Comparison of ENCODE assay signal across 11 cellular contexts in genomic region chr5:51465165-51465564, GRCh38.
DNase-seq lines count a peak whose midpoint lies in the region; ATAC-seq and TF ChIP-seq lines count a peak whose summit lies in the region.
"Had no signal": no experiment of that assay in that cellular context is flagged by ENCODE, and none has a peak within 500 bp of the region (broad histone marks: within the 10 kb centered on the region; RNA-seq: fewer than 3 reads in every experiment).

No MANE protein-coding gene starts in this region.

- in situ Hi-C loops in SK-MEL-5 (cut with HindIII; ENCODE audit: low pct_unique_long_range_greater_than_20kb, low sequenced_read_pairs): no loop called here

- H3K36me3 ChIP-seq in HUES64 (ENCODE audit: insufficient read depth, low read length): no peaks in the 10 kb centered on the region
- H3K36me3 ChIP-seq in iPS-18a (ENCODE audit: control insufficient read depth, low read depth, low read length): no peaks in the 10 kb centered on the region
- no peaks in the 10 kb centered on the region for H3K36me3 ChIP-seq in smooth muscle cell (ENCODE audit: low read depth)
- H3K36me3 ChIP-seq in uterus: no peaks in the 10 kb centered on the region

- H3F3A ChIP-seq in smooth muscle cell (ENCODE audit: low read depth): no peaks in the 10 kb centered on the region

- H3K4me2 ChIP-seq in smooth muscle cell: peak overlapping the region; percentile 78

- 46% methylated on average over 4 of the region's 6 CpGs for WGBS in HUES64
- 23% methylated on average over 6 of the region's 6 CpGs for WGBS in smooth muscle cell (ENCODE audit: low lambda C conversion rate)

- no peaks in the 10 kb centered on the region for H3K9me3 ChIP-seq in HUES64 (ENCODE audit: insufficient read depth, low read depth, low read length)
- no peaks in the 10 kb centered on the region for H3K9me3 ChIP-seq in iPS-18a (ENCODE audit: control insufficient read depth, low read depth, low read length)
- no peaks in the 10 kb centered on the region for H3K9me3 ChIP-seq in smooth muscle cell (replicated peaks; ENCODE audit: low read depth)
- H3K9me3 ChIP-seq in uterus: no peaks in the 10 kb centered on the region

- TF ChIP-seq CTCF in smooth muscle cell (IDR thresholded peaks at IDR 0.05; ENCODE audit: borderline replicate concordance, insufficient read depth, poor library complexity, severe bottlenecking) (no peak), GM10266 (IDR thresholded peaks at IDR 0.05; ENCODE audit: control insufficient read depth, insufficient read depth, low read depth, missing control alignments) (no peak), uterus (IDR thresholded peaks at IDR 0.05) (no peak)

- H3K4me3 ChIP-seq in HUES64 (ENCODE audit: low read length) (no peak overlapping the region), iPS-18a (ENCODE audit: low read length) (peak overlapping the region; percentile 34), smooth muscle cell (peak overlapping the region; percentile 43), uterus (no peak overlapping the region)

- H3K79me2 ChIP-seq in smooth muscle cell (ENCODE audit: low read depth): no peaks in the 10 kb centered on the region

- ATAC-seq in HG03442 (IDR thresholded peaks at IDR 0.05; ENCODE audit: unreplicated experiment): no peak

- TF ChIP-seq POLR2A in uterus (IDR thresholded peaks at IDR 0.05): no peak

- 0 out of 2 replicates have a peak overlapping the region, but pooled peaks have one; percentile 12 for H3K9ac ChIP-seq in HUES64 (ENCODE audit: low read depth, low read length)
- H3K9ac ChIP-seq in iPS-18a (ENCODE audit: low read length): peak overlapping the region; percentile 36
- H3K9ac ChIP-seq in smooth muscle cell (ENCODE audit: low read depth): no peak overlapping the region

- peaks cover 9% of the 10 kb centered on the region; the same call in 1 of the 2 replicates for H3K4me1 ChIP-seq in HUES64 (ENCODE audit: insufficient read depth, low read length)
- peaks cover 8% of the 10 kb centered on the region for H3K4me1 ChIP-seq in iPS-18a (ENCODE audit: control insufficient read depth, low read depth, low read length)
- H3K4me1 ChIP-seq in smooth muscle cell (ENCODE audit: low read depth): peaks cover 15% of the 10 kb centered on the region
- no peaks in the 10 kb centered on the region for H3K4me1 ChIP-seq in uterus

- intact Hi-C loops in uterus (cut with DNase I; ENCODE audit: low total_unique reads): no loop called here

- H2AFZ ChIP-seq in smooth muscle cell (ENCODE audit: low read depth): peak overlapping the region; percentile 96

- H3K27ac ChIP-seq in HUES64 (ENCODE audit: low read depth, low read length) (no peak overlapping the region), iPS-18a (ENCODE audit: low read length) (no peak overlapping the region), smooth muscle cell (ENCODE audit: low read depth) (peak overlapping the region; percentile 15), uterus (no peak overlapping the region)

- H3K27me3 ChIP-seq in HUES64 (ENCODE audit: insufficient read depth, low read length) (no peaks in the 10 kb centered on the region), iPS-18a (ENCODE audit: control insufficient read depth, insufficient read depth, low read length) (no peaks in the 10 kb centered on the region), smooth muscle cell (ENCODE audit: low read depth) (no peaks in the 10 kb centered on the region), uterus (no peaks in the 10 kb centered on the region)

- peak; percentile 34 for DNase-seq in SK-MEL-5 (ENCODE audit: low read depth, low spot score)
- no peak for DNase-seq in smooth muscle cell (lab: John Stamatoyannopoulos, UW; ENCODE audit: unreplicated experiment)
- DNase-seq in GM10266 (ENCODE audit: extremely low spot score): no peak
- DNase-seq in effector CD4-positive, alpha-beta T cell: no peak
- DNase-seq in uterus: no peak
- DNase-seq: activated gamma-delta T cell; effector memory CD4-positive, alpha-beta T cell; NCI-H226 had no signal

- no peaks in the 10 kb centered on the region for H4K20me1 ChIP-seq in smooth muscle cell (ENCODE audit: low read depth)

Comparison
In these comparisons a context has a peak if more than half of its experiments do, and no peak if none do; other contexts are left out.
1. H3K4me3 ChIP-seq: peak in iPS-18a (single experiment) and smooth muscle cell (single experiment); none in HUES64 (single experiment) and uterus (0 of 2).